ENCODE assay signal across 8 cellular contexts in the genomic region with DNA sequence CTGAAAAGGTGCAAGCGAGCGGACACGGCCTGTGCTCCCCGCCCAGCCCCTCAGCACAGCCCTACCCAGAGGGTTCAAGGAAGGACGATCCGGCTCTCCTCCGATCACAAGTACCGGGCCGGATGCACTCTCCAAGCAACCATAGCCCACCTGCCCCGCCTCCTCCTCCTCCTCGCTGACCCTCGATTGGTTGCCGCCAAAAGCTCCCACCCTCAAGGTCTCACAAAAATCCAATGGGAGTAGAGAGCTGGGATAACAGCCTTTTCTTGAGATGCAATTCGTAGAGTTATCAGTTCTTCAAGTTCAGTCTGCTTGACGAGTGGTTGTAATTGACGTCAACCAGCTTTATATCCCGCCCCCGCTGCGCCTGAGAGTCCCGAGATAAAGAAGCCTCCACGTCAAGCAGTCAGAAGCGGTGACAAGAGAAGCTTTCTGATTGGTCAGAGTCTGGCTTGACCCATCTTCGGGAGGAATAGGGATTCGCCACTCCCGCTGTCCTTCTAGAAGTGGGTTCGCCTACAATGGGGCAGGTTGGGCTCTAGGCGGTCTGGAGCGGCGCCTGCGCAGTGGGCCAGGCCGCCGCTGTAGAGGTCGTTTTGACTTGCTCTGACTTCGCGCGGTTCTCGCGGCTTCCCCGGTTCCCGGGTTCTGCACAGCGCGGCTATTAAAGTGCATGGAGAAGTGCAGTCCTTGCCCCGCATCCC. TPM values are rescaled to one million over a fixed set of nuclear protein-coding genes. Genes with fewer than 3 reads are reported as not detected.
DNase-seq lines count a peak whose midpoint lies in the region; ATAC-seq and TF ChIP-seq lines count a peak whose summit lies in the region.

A gene with protein sequence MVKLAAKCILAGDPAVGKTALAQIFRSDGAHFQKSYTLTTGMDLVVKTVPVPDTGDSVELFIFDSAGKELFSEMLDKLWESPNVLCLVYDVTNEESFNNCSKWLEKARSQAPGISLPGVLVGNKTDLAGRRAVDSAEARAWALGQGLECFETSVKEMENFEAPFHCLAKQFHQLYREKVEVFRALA (minus strand): TSS at position 154 of the 704 bp plus-strand sequence. CDS start 412 bp downstream, outside the sequence.

- peaks cover 30% of the 10 kb centered on the region for H3K27me3 Mint-ChIP-seq in WTC11 (ENCODE audit: low read depth)

- peak within 1 kb of the TSS; percentile 91 for H3K4me3 Mint-ChIP-seq in WTC11

- peak; percentile 86 for ATAC-seq in GM18870 (IDR thresholded peaks at IDR 0.05; ENCODE audit: unreplicated experiment)
- ATAC-seq in HG03135 (IDR thresholded peaks at IDR 0.05; ENCODE audit: unreplicated experiment), result peak; percentile 90
- peak; percentile 96 for ATAC-seq in WTC11

- H3K36me3 Mint-ChIP-seq in WTC11, result peaks cover 33% of the 10 kb centered on the region

- H3K9me3 ChIP-seq in A673 (ENCODE audit: low read depth, low read length, poor library complexity, severe bottlenecking), result no peaks in the 10 kb centered on the region
- H3K9me3 ChIP-seq in smooth muscle cell (replicated peaks; ENCODE audit: low read depth), result no peaks in the 10 kb centered on the region

- H3K36me3 ChIP-seq in A673 (ENCODE audit: insufficient read depth, low read length, poor library complexity, severe bottlenecking) (no peaks in the 10 kb centered on the region), smooth muscle cell (ENCODE audit: low read depth) (no peaks in the 10 kb centered on the region)

- peaks cover 24% of the 10 kb centered on the region for H3K9me3 Mint-ChIP-seq in WTC11

- BruUV-seq in A673 (replicated peaks; lab: Mats Ljungman, UMichigan), result no TSS peak

- H3K9ac ChIP-seq in smooth muscle cell (ENCODE audit: low read depth), result peak within 1 kb of the TSS; percentile 80

- no peaks in the 10 kb centered on the region for H4K20me1 ChIP-seq in smooth muscle cell (ENCODE audit: low read depth)

- under 1% methylated on average over 39 of the region's 43 CpGs for WGBS in smooth muscle cell (ENCODE audit: low lambda C conversion rate)

- H3K27me3 ChIP-seq in A673 (replicated peaks; ENCODE audit: insufficient read depth, low read depth, low read length, poor library complexity) (no peaks in the 10 kb centered on the region), smooth muscle cell (ENCODE audit: low read depth) (no peaks in the 10 kb centered on the region)

- CTCF ChIA-PET in A673 (lab: Charles Lee) (interaction anchor here (0.6 to 1.6 kb wide), 8 partner anchors 18 to 231 kb away, joined by 3 to 7 read pairs (median 4); no protein-coding TSS in a partner anchor), WTC11 (lab: Charles Lee) (interaction anchor here (0.5 to 4.1 kb wide), 26 partner anchors 10 to 696 kb away, joined by 3 to 58 read pairs (median 4); no protein-coding TSS in a partner anchor)

- H3K27ac ChIP-seq in A673 (ENCODE audit: low read depth, low read length, poor library complexity, severe bottlenecking), result peak within 1 kb of the TSS; percentile 24
- H3K27ac ChIP-seq in smooth muscle cell (ENCODE audit: low read depth), result no peak within 1 kb of the TSS

- H3F3A ChIP-seq in smooth muscle cell (ENCODE audit: low read depth), result no peaks in the 10 kb centered on the region

- peak within 1 kb of the TSS; percentile 91 for H3K4me2 ChIP-seq in smooth muscle cell

- POLR2A ChIA-PET in A673 (lab: Charles Lee; ENCODE audit: low non-redundant PET) (no interaction called here), WTC11 (lab: Charles Lee) (interaction anchor here (0.6 to 1.5 kb wide), 5 partner anchors 10 to 412 kb away, joined by 3 to 4 read pairs (median 3); partner anchors contain the start of gene C1QTNF6)

- intact Hi-C loops in A673 (cut with micrococcal nuclease; ENCODE audit: unreplicated experiment), result loop anchor here (1.0 kb wide), 1 partner anchor 230 kb away; no protein-coding TSS in a partner anchor

- H3K4me1 Mint-ChIP-seq in WTC11, result peaks cover 13% of the 10 kb centered on the region

- no peaks in the 10 kb centered on the region for H3K79me2 ChIP-seq in smooth muscle cell (ENCODE audit: low read depth)

- H3K4me3 ChIP-seq in A673 (ENCODE audit: low read depth, low read length, poor library complexity, severe bottlenecking) (peak within 1 kb of the TSS; percentile 62), cardiac fibroblast (replicated peaks in 1 of 2; ENCODE audit: low read depth in 2 of 2, low read length in 2 of 2) (peak within 1 kb of the TSS; percentile 87 to 88), smooth muscle cell (peak within 1 kb of the TSS; percentile 75)

- H3K27ac Mint-ChIP-seq in WTC11, result peak within 1 kb of the TSS; percentile 93

- TF ChIP-seq CTCF in A673 (conservative IDR thresholded peaks at IDR 0.05; ENCODE audit: low read depth, low read length) (no peak), WTC11 (IDR thresholded peaks at IDR 0.05) (no peak), cardiac fibroblast (IDR thresholded peaks at IDR 0.05; ENCODE audit: low read depth, low read length) (no peak), smooth muscle cell (IDR thresholded peaks at IDR 0.05; ENCODE audit: borderline replicate concordance, insufficient read depth, poor library complexity, severe bottlenecking) (no peak)

- peaks cover 6% of the 10 kb centered on the region for H3K4me1 ChIP-seq in A673 (ENCODE audit: insufficient read depth, low read length, poor library complexity, severe bottlenecking)
- H3K4me1 ChIP-seq in smooth muscle cell (ENCODE audit: low read depth), result peaks cover 4% of the 10 kb centered on the region

- H2AFZ ChIP-seq in smooth muscle cell (ENCODE audit: low read depth), result peak within 1 kb of the TSS; percentile 96

- peak; percentile 100 for DNase-seq in A673 (ENCODE audit: low spot score)
- DNase-seq in NCI-H226, result peak; percentile 94
- DNase-seq in WTC11 (ENCODE audit: low spot score), result peak; percentile 97
- peak; percentile 100 for DNase-seq in cardiac fibroblast (ENCODE audit: low read depth in 2 of 2)
- peak; percentile 100 for DNase-seq in iPS-NIHi7 (ENCODE audit: extremely low spot score)
- peak; percentile 78 for DNase-seq in smooth muscle cell (lab: John Stamatoyannopoulos, UW; ENCODE audit: unreplicated experiment)

TF ChIP-seq in WTC11, 78 proteins besides CTCF, POLR2A, EP300 and RAD21:
- TF ChIP-seq NFATC4 (CRISPR knock-in tag; IDR thresholded peaks at IDR 0.05), result no peak
- no peak for TF ChIP-seq NR2C2 (CRISPR knock-in tag; IDR thresholded peaks at IDR 0.05)
- no peak for TF ChIP-seq PREB (CRISPR knock-in tag; IDR thresholded peaks at IDR 0.05; ENCODE audit: borderline replicate concordance)
- no peak for TF ChIP-seq MXD4 (CRISPR knock-in tag; IDR thresholded peaks at IDR 0.05; ENCODE audit: borderline replicate concordance)
- no peak for TF ChIP-seq NR3C1 (CRISPR knock-in tag; conservative IDR thresholded peaks at IDR 0.05; ENCODE audit: low read depth)
- TF ChIP-seq, protein P1, sequence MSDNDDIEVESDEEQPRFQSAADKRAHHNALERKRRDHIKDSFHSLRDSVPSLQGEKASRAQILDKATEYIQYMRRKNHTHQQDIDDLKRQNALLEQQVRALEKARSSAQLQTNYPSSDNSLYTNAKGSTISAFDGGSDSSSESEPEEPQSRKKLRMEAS (CRISPR knock-in tag; IDR thresholded peaks at IDR 0.05), result peak; percentile 77; the same call in 1 of the 2 replicates
- TF ChIP-seq SMAD3 (CRISPR knock-in tag; IDR thresholded peaks at IDR 0.05; ENCODE audit: borderline replicate concordance), result no peak
- no peak for TF ChIP-seq JUN (CRISPR knock-in tag; IDR thresholded peaks at IDR 0.05)
- peak; percentile 94 for TF ChIP-seq NFYB (CRISPR knock-in tag; conservative IDR thresholded peaks at IDR 0.05; ENCODE audit: low read depth)
- no peak for TF ChIP-seq ZSCAN18 (CRISPR knock-in tag; IDR thresholded peaks at IDR 0.05)
- TF ChIP-seq NR1H2 (CRISPR knock-in tag; IDR thresholded peaks at IDR 0.05), result no peak
- TF ChIP-seq FOXP1 (CRISPR knock-in tag; IDR thresholded peaks at IDR 0.05; ENCODE audit: borderline replicate concordance), result no peak
- no peak for TF ChIP-seq ERG (CRISPR knock-in tag; IDR thresholded peaks at IDR 0.05)
- no peak for TF ChIP-seq ZNF416 (CRISPR knock-in tag; IDR thresholded peaks at IDR 0.05)
- TF ChIP-seq SP1 (CRISPR knock-in tag; conservative IDR thresholded peaks at IDR 0.05), result peak; percentile 34; the same call in 1 of the 2 replicates

RNA-seq across cellular contexts. Expression of the gene that starts here (rescaled TPM):
- 24.9 and 30.9 TPM in 2 replicates for total RNA-seq in A673 (2021)
- 47.9 to 56.3 TPM (median 53.8 TPM) in 3 replicates for total RNA-seq in WTC11 (2021)
- 12.5 and 16.0 TPM in 2 replicates for total RNA-seq in smooth muscle cell
- polyA plus RNA-seq in smooth muscle cell, result 43.2 and 46.8 TPM in 2 replicates
